25 cellular contexts compared by ENCODE assay signal in genomic region chr14:68609012-68609411, GRCh38.
"Had no signal": no experiment of that assay in that cellular context is flagged by ENCODE, and none has a peak within 500 bp of the region (broad histone marks: within the 10 kb centered on the region; RNA-seq: fewer than 3 reads in every experiment).

No MANE protein-coding gene starts in this region.

- H3K27ac ChIP-seq: psoas muscle, thoracic aorta had no signal

- FAIRE-seq: endometrium, frontal cortex, kidney had no signal

- H3K36me3 ChIP-seq: colonic mucosa, left lung, thoracic aorta had no signal

- DNase-seq: activated CD4-positive, alpha-beta T cell treated with anti-CD3 and anti-CD28 coated beads for 48 hours; activated CD4-positive, CD25-positive, alpha-beta regulatory T cell; activated CD8-positive, alpha-beta T cell treated with anti-CD3 and anti-CD28 coated beads for 36 hours; activated naive CD4-positive, alpha-beta T cell treated with Interleukin-2 at 50 U/mL for 16 hours; activated naive CD8-positive, alpha-beta T cell treated with anti-CD3 and anti-CD28 coated beads, Interleukin-2, amount 50 U/mL, for 24 hours; activated T-cell treated with anti-CD3 and anti-CD28 coated beads, Interleukin-2, amount 50 U/mL, for 1 hour; colonic mucosa; erythroblast; kidney; naive B cell; psoas muscle; stimulated activated CD4-positive, alpha-beta T cell treated with anti-CD3 and anti-CD28 coated beads, Interleukin-15, amount 100 ng/mL, for 24 hours; stimulated activated CD4-positive, alpha-beta T cell treated with anti-CD3 and anti-CD28 coated beads, Interleukin-2, amount 100 ng/mL, for 48 hours; stimulated activated naive CD8-positive, alpha-beta T cell treated with anti-CD3 and anti-CD28 coated beads, Interleukin-15, amount 100 ng/mL, for 72 hours; T-cell; T-helper 9 cell had no signal

- ATAC-seq: activated CD8-positive, alpha-beta T cell treated with anti-CD3 and anti-CD28 coated beads for 36 hours; activated naive CD8-positive, alpha-beta T cell treated with anti-CD3 and anti-CD28 coated beads, Interleukin-2, amount 50 U/mL, for 24 hours; activated T-helper 17 cell treated with anti-CD3 and anti-CD28 coated beads, Interleukin-2, amount 50 U/mL, for 72 hours; stimulated activated naive CD8-positive, alpha-beta T cell treated with anti-CD3 and anti-CD28 coated beads, Interleukin-15, amount 100 ng/mL, for 72 hours; T-cell had no signal

- H3K9me3 ChIP-seq: colonic mucosa, thoracic aorta had no signal

- H3K27me3 ChIP-seq: colonic mucosa, left lung had no signal

- H3K4me3 Mint-ChIP-seq: activated CD8-positive, alpha-beta T cell treated with anti-CD3 and anti-CD28 coated beads for 36 hours; activated naive CD8-positive, alpha-beta T cell treated with anti-CD3 and anti-CD28 coated beads, Interleukin-2, amount 50 U/mL, for 24 hours; activated T-helper 17 cell treated with anti-CD3 and anti-CD28 coated beads, Interleukin-2, amount 50 U/mL, for 72 hours; brain; neural crest cell; stimulated activated naive CD8-positive, alpha-beta T cell treated with anti-CD3 and anti-CD28 coated beads, Interleukin-15, amount 100 ng/mL, for 72 hours; T-cell had no signal

- H3K27me3 Mint-ChIP-seq: activated CD8-positive, alpha-beta T cell treated with anti-CD3 and anti-CD28 coated beads for 36 hours; activated naive CD8-positive, alpha-beta T cell treated with anti-CD3 and anti-CD28 coated beads, Interleukin-2, amount 50 U/mL, for 24 hours; activated T-helper 17 cell treated with anti-CD3 and anti-CD28 coated beads, Interleukin-2, amount 50 U/mL, for 72 hours; brain; naive B cell; stimulated activated naive CD8-positive, alpha-beta T cell treated with anti-CD3 and anti-CD28 coated beads, Interleukin-15, amount 100 ng/mL, for 72 hours; T-cell had no signal

- H3K27ac Mint-ChIP-seq: activated CD8-positive, alpha-beta T cell treated with anti-CD3 and anti-CD28 coated beads for 36 hours; activated naive CD8-positive, alpha-beta T cell treated with anti-CD3 and anti-CD28 coated beads, Interleukin-2, amount 50 U/mL, for 24 hours; activated T-helper 17 cell treated with anti-CD3 and anti-CD28 coated beads, Interleukin-2, amount 50 U/mL, for 72 hours; brain; stimulated activated naive CD8-positive, alpha-beta T cell treated with anti-CD3 and anti-CD28 coated beads, Interleukin-15, amount 100 ng/mL, for 72 hours; T-cell had no signal

- H3K4me3 ChIP-seq: colonic mucosa, left lung, mucosa of descending colon, psoas muscle, skin epidermis, thoracic aorta had no signal
